ENCODE assay signal across 11 cellular contexts in genomic region chr3:34248352-34248751, GRCh38.
DNase-seq lines count a peak whose midpoint lies in the region; ATAC-seq and TF ChIP-seq lines count a peak whose summit lies in the region.
"Had no signal": no experiment of that assay in that cellular context is flagged by ENCODE, and none has a peak within 500 bp of the region (broad histone marks: within the 10 kb centered on the region; RNA-seq: fewer than 3 reads in every experiment).

No MANE protein-coding gene starts in this region.

- POLR2A ChIA-PET in CD8-positive, alpha-beta T cell (lab: Charles Lee), result no interaction called here

- no peak overlapping the region for H3K27ac Mint-ChIP-seq in CD8-positive, alpha-beta T cell

- H3K36me3 Mint-ChIP-seq in CD8-positive, alpha-beta T cell, result no peaks in the 10 kb centered on the region

- H3K36me3 ChIP-seq in esophagus squamous epithelium, result no peaks in the 10 kb centered on the region
- no peaks in the 10 kb centered on the region for H3K36me3 ChIP-seq in CD8-positive, alpha-beta T cell (ENCODE audit: insufficient read depth, low read length)
- H3K36me3 ChIP-seq: left ventricle myocardium inferior, prostate gland had no signal

- peaks cover 12% of the 10 kb centered on the region for H3K4me1 Mint-ChIP-seq in CD8-positive, alpha-beta T cell (ENCODE audit: low read depth)

- no peak overlapping the region for H3K4me3 ChIP-seq in esophagus squamous epithelium
- no peak overlapping the region for H3K4me3 ChIP-seq in CD8-positive, alpha-beta T cell (ENCODE audit: low read depth, low read length)
- H3K4me3 ChIP-seq: left ventricle myocardium inferior, prostate gland had no signal

- WGBS in esophagus squamous epithelium, 2 donors, result 66 to 79% methylated on average over 2 of the region's 2 CpGs

- TF ChIP-seq POLR2A in esophagus squamous epithelium (IDR thresholded peaks at IDR 0.05), result no peak

- no peaks in the 10 kb centered on the region for H3K4me1 ChIP-seq in esophagus squamous epithelium
- no peaks in the 10 kb centered on the region for H3K4me1 ChIP-seq in CD8-positive, alpha-beta T cell (ENCODE audit: insufficient read depth, low read length)
- H3K4me1 ChIP-seq: left ventricle myocardium inferior, prostate gland had no signal

- no peak overlapping the region for H3K27ac ChIP-seq in esophagus squamous epithelium
- no peak overlapping the region for H3K27ac ChIP-seq in CD8-positive, alpha-beta T cell (ENCODE audit: low read depth, low read length)
- H3K27ac ChIP-seq: left ventricle myocardium inferior, prostate gland had no signal

- no peak for TF ChIP-seq CTCF in esophagus squamous epithelium (IDR thresholded peaks at IDR 0.05)
- no peak for TF ChIP-seq CTCF in CD8-positive, alpha-beta T cell (IDR thresholded peaks at IDR 0.05)

- no peaks in the 10 kb centered on the region for H3K27me3 ChIP-seq in esophagus squamous epithelium
- no peaks in the 10 kb centered on the region for H3K27me3 ChIP-seq in CD8-positive, alpha-beta T cell (ENCODE audit: insufficient read depth, low read length)

- DNase-seq in COLO668 (lab: John Stamatoyannopoulos, UW; ENCODE audit: unreplicated experiment) (peak; percentile 9), GM19238 (ENCODE audit: insufficient read length, low spot score) (peak; percentile 17), esophagus squamous epithelium (lab: John Stamatoyannopoulos, UW) (no peak), posterior vena cava (ENCODE audit: low spot score) (no peak), H4 (ENCODE audit: low spot score) (no peak)
- no peak for DNase-seq in CD8-positive, alpha-beta T cell
- DNase-seq: left ventricle myocardium inferior, NCI-H1694 had no signal

- H3K27me3 Mint-ChIP-seq in CD8-positive, alpha-beta T cell (ENCODE audit: low read depth), result no peaks in the 10 kb centered on the region

- intact Hi-C loops in esophagus squamous epithelium (cut with DNase I) (no loop called here), posterior vena cava (cut with DNase I) (no loop called here)
- intact Hi-C loops in CD8-positive, alpha-beta T cell (cut with DNase I, micrococcal nuclease), result no loop called here

- ATAC-seq in HG02623 (IDR thresholded peaks at IDR 0.05; ENCODE audit: unreplicated experiment) (peak; percentile 93), HG03457 (IDR thresholded peaks at IDR 0.05; ENCODE audit: unreplicated experiment) (peak; percentile 98)
- ATAC-seq in CD8-positive, alpha-beta T cell, result no peak

- H3K9me3 Mint-ChIP-seq in CD8-positive, alpha-beta T cell, result no peaks in the 10 kb centered on the region

- H3K9me3 ChIP-seq in esophagus squamous epithelium, result no peaks in the 10 kb centered on the region
- no peaks in the 10 kb centered on the region for H3K9me3 ChIP-seq in CD8-positive, alpha-beta T cell (ENCODE audit: low read length)
- H3K9me3 ChIP-seq: prostate gland had no signal

- H3K4me3 Mint-ChIP-seq in CD8-positive, alpha-beta T cell, result no peak overlapping the region

- CTCF ChIA-PET in CD8-positive, alpha-beta T cell (lab: Charles Lee), result no interaction called here

Comparison
In these comparisons a context has a peak if more than half of its experiments do, and no peak if none do; other contexts are left out.
1. DNase-seq: peak in COLO668 (single experiment) and GM19238 (single experiment); none in esophagus squamous epithelium (single experiment), CD8-positive, alpha-beta T cell (0 of 7), posterior vena cava (single experiment) and H4 (single experiment).